Comparison of ENCODE assay signal across 19 cellular contexts in genomic region chr10:17220652-17221100, GRCh38. TPM values are rescaled to one million over a fixed set of nuclear protein-coding genes. Genes with fewer than 3 reads are reported as not detected.
DNase-seq lines count a peak whose midpoint lies in the region; ATAC-seq, FAIRE-seq and TF ChIP-seq lines count a peak whose summit lies in the region.
"Had no signal": no experiment of that assay in that cellular context is flagged by ENCODE, and none has a peak within 500 bp of the region (broad histone marks: within the 10 kb centered on the region; RNA-seq: fewer than 3 reads in every experiment).

No MANE protein-coding gene starts in this region.

- H3K9ac ChIP-seq in HepG2 (ENCODE audit: insufficient read depth, low read depth, low read length): no peak overlapping the region

- no peaks in the 10 kb centered on the region for H4K20me1 ChIP-seq in HepG2 (ENCODE audit: insufficient read depth, low read length)

- TF ChIP-seq EP300 in HepG2 (IDR thresholded peaks at IDR 0.05; ENCODE audit: low read depth in 2 of 2, low read length in 2 of 2): no peak
- no peak for TF ChIP-seq EP300 in HepG2 (CRISPR knock-in tag; IDR thresholded peaks at IDR 0.05; ENCODE audit: borderline replicate concordance)

- H3K9me3 ChIP-seq in HepG2 (ENCODE audit: low read length) (no peaks in the 10 kb centered on the region), right lobe of liver (no peaks in the 10 kb centered on the region), ascending aorta (no peaks in the 10 kb centered on the region)
- H3K9me3 ChIP-seq: prostate gland had no signal

- H3K4me1 ChIP-seq in HepG2 (ENCODE audit: insufficient read depth, low read length) (no peaks in the 10 kb centered on the region), right lobe of liver (no peaks in the 10 kb centered on the region), ascending aorta (peaks cover 6 to 26% of the 10 kb centered on the region in 2 donors)
- H3K4me1 ChIP-seq: prostate gland had no signal

- TF ChIP-seq CTCF in HepG2 (CRISPR knock-in tag; IDR thresholded peaks at IDR 0.05): no peak
- TF ChIP-seq CTCF in right lobe of liver (IDR thresholded peaks at IDR 0.05): no peak
- no peak for TF ChIP-seq CTCF in ascending aorta (IDR thresholded peaks at IDR 0.05)
- TF ChIP-seq CTCF in GM10266 (IDR thresholded peaks at IDR 0.05; ENCODE audit: control insufficient read depth, insufficient read depth, low read depth, missing control alignments): no peak
- TF ChIP-seq CTCF in GM20000 (IDR thresholded peaks at IDR 0.05; ENCODE audit: extremely low read depth, missing control alignments): no peak

- POLR2A ChIA-PET in HepG2 (lab: Yijun Ruan, JAX): no interaction called here

- no TSS peak for BruUV-seq in HepG2 (replicated peaks; lab: Mats Ljungman, UMichigan)

- no peak for FAIRE-seq in HepG2 (lab: Jason Lieb, UNC)

- no peak for TF ChIP-seq RAD21 in HepG2 (CRISPR knock-in tag; IDR thresholded peaks at IDR 0.05)

- intact Hi-C loops in HepG2 (cut with micrococcal nuclease; ENCODE audit: unreplicated experiment) (no loop called here), right lobe of liver (cut with DNase I) (no loop called here), ascending aorta (cut with DNase I) (no loop called here)

- ATAC-seq in HepG2: no peak
- ATAC-seq in right lobe of liver: no peak
- ATAC-seq in GM21423 (IDR thresholded peaks at IDR 0.05; ENCODE audit: unreplicated experiment): no peak
- ATAC-seq: activated T-cell treated with anti-CD3 and anti-CD28 coated beads, Interleukin-2, amount 50 U/mL, for 72 hours; naive thymus-derived CD8-positive, alpha-beta T cell had no signal

- H3K4me3 ChIP-seq in HepG2 (replicated peaks in 1 of 3; ENCODE audit: insufficient read depth in 1 of 3, low read depth in 2 of 3, low read length in 3 of 3) (no peak overlapping the region), right lobe of liver (no peak overlapping the region), ascending aorta (no peak overlapping the region)
- H3K4me3 ChIP-seq: lung, prostate gland had no signal

- 56% methylated on average over 1 of the region's 1 CpG for WGBS in HepG2 (ENCODE audit: low lambda C conversion rate)
- 86% methylated on average over 1 of the region's 1 CpG for WGBS in right lobe of liver (ENCODE audit: insufficient coverage, low coverage, low lambda C conversion rate, missing lambda C conversion rate)

- no peak overlapping the region for H3K4me2 ChIP-seq in HepG2 (ENCODE audit: low read depth, low read length)

- no peaks in the 10 kb centered on the region for H3K79me2 ChIP-seq in HepG2 (ENCODE audit: insufficient read depth, low read length)

- H3K27ac ChIP-seq in HepG2 (ENCODE audit: extremely low read length, insufficient read depth, low read length) (no peak overlapping the region), right lobe of liver (no peak overlapping the region), ascending aorta (peak overlapping the region; percentile 61 to 75)
- H3K27ac ChIP-seq: prostate gland, VCaP had no signal

- H3K27me3 ChIP-seq in HepG2 (ENCODE audit: control insufficient read depth in 1 of 2, insufficient read depth in 2 of 2, low read length in 2 of 2): no peaks in the 10 kb centered on the region
- no peaks in the 10 kb centered on the region for H3K27me3 ChIP-seq in right lobe of liver
- no peaks in the 10 kb centered on the region for H3K27me3 ChIP-seq in ascending aorta

- CTCF ChIA-PET in HepG2 (lab: Yijun Ruan, JAX; ENCODE audit: low intra/inter-chr PET ratio, low total read pairs): no interaction called here

- DNase-seq in HepG2 (ENCODE audit: low spot score): no peak
- no peak for DNase-seq in right lobe of liver
- no peak for DNase-seq in ascending aorta (ENCODE audit: low spot score in 2 of 2)
- peak; percentile 82 for DNase-seq in kidney glomerular epithelial cell (lab: John Stamatoyannopoulos, UW)
- DNase-seq in GM10266 (ENCODE audit: extremely low spot score): no peak
- no peak for DNase-seq in NCI-H187 (lab: John Stamatoyannopoulos, UW)
- no peak for DNase-seq in GM20000 (ENCODE audit: low spot score)
- DNase-seq: activated CD4-positive, alpha-beta memory T cell treated with anti-CD3 and anti-CD28 coated beads, Interleukin-2, amount 10 ng/mL, durations not matched to agents 7 days and 5 days; activated T-cell treated with anti-CD3 and anti-CD28 coated beads, Interleukin-2, amount 50 U/mL, for 72 hours; cerebellar nuclear complex; naive thymus-derived CD8-positive, alpha-beta T cell; NCI-H2081 treated with DMSO at 0.1 percent for 48 hours; NCI-H774; stimulated activated CD4-positive, alpha-beta T cell treated with anti-CD3 and anti-CD28 coated beads, Interleukin-12 subunit alpha, Interleukin-12 subunit beta, amount 100 ng/mL, for 4 hours; stimulated activated naive CD4-positive, alpha-beta T cell had no signal

- H2AFZ ChIP-seq in HepG2 (ENCODE audit: low read length): no peak overlapping the region

- H3K36me3 ChIP-seq in HepG2 (replicated peaks in 1 of 2; ENCODE audit: control insufficient read depth in 1 of 2, insufficient read depth in 2 of 2, low read length in 2 of 2) (no peaks in the 10 kb centered on the region), right lobe of liver (no peaks in the 10 kb centered on the region), ascending aorta (no peaks in the 10 kb centered on the region)
- H3K36me3 ChIP-seq: prostate gland had no signal

- in situ Hi-C loops in HepG2 (cut with HindIII; ENCODE audit: extremely low pct_ligation_motif_present, low pct_unique_long_range_greater_than_20kb): no loop called here

- TF ChIP-seq POLR2A in HepG2 (IDR thresholded peaks at IDR 0.05; ENCODE audit: insufficient read depth in 1 of 2, low read depth in 2 of 2, low read length in 2 of 2): no peak
- TF ChIP-seq POLR2A in right lobe of liver (IDR thresholded peaks at IDR 0.05): no peak

TF ChIP-seq in HepG2, 621 proteins besides CTCF, POLR2A, EP300 and RAD21 (continues in another document):
- TF ChIP-seq TAF1 (CRISPR knock-in tag; IDR thresholded peaks at IDR 0.05): no peak
- TF ChIP-seq SMAD1 (CRISPR knock-in tag; IDR thresholded peaks at IDR 0.05; ENCODE audit: borderline replicate concordance, low read depth): no peak
- no peak for TF ChIP-seq MXD4 (CRISPR knock-in tag; IDR thresholded peaks at IDR 0.05)
- no peak for TF ChIP-seq CBX1 (IDR thresholded peaks at IDR 0.05; ENCODE audit: low read depth)
- 0 out of 2 replicates have a peak, but pooled peaks have one; percentile 29 for TF ChIP-seq ATF7 (IDR thresholded peaks at IDR 0.05)
- no peak for TF ChIP-seq ATF7 (CRISPR knock-in tag; IDR thresholded peaks at IDR 0.05)
- TF ChIP-seq ARID2 (CRISPR knock-in tag; IDR thresholded peaks at IDR 0.05; ENCODE audit: borderline replicate concordance): no peak

RNA-seq across cellular contexts. Expression of gene VIM, which starts 7.4 kb away (rescaled TPM):
- not detected in 2 replicates for total RNA-seq in HepG2 (2016; rRNA removed; fragmentation: Illumina TruSeq; extraction: Trizol)
- total RNA-seq in HepG2 (2016; cell fraction: cytosol; rRNA removed; fragmentation: Illumina TruSeq; extraction: Trizol; ENCODE audit: low read depth): not detected in 2 replicates
- not detected in 2 replicates for total RNA-seq in HepG2 (2016; cell fraction: insoluble cytoplasmic fraction; rRNA removed; fragmentation: Illumina TruSeq; extraction: Trizol)
- not detected in 2 replicates for total RNA-seq in HepG2 (2016; cell fraction: membrane; rRNA removed; fragmentation: Illumina TruSeq; extraction: Trizol)
- not detected in 2 replicates for total RNA-seq in HepG2 (2016; cell fraction: nucleus; rRNA removed; fragmentation: Illumina TruSeq; extraction: Trizol)
- not detected in 2 replicates for polyA plus RNA-seq in HepG2 (2011; rRNA removed)
- polyA plus RNA-seq in HepG2 (2011; cell fraction: cytosol; rRNA removed): 0.04 and 0.12 TPM in 2 replicates
- 0.14 and 0.16 TPM in 2 replicates for polyA plus RNA-seq in HepG2 (2011; cell fraction: nucleus; rRNA removed)
- polyA plus RNA-seq in HepG2 (2012): not detected in 2 replicates
- polyA plus RNA-seq in HepG2 (2016; cell fraction: cytosol; fragmentation: Illumina TruSeq; extraction: Trizol; ENCODE audit: low read depth): not detected in 2 replicates
- polyA plus RNA-seq in HepG2 (2016; cell fraction: insoluble cytoplasmic fraction; fragmentation: Illumina TruSeq; extraction: Trizol; ENCODE audit: low read depth): not detected in 2 replicates
- not detected in 2 replicates for polyA plus RNA-seq in HepG2 (2016; cell fraction: membrane; fragmentation: Illumina TruSeq; extraction: Trizol; ENCODE audit: low read depth)
- not detected in 2 replicates for polyA plus RNA-seq in HepG2 (2016; cell fraction: nucleus; fragmentation: Illumina TruSeq; extraction: Trizol; ENCODE audit: insufficient read depth, low read depth)
- polyA minus RNA-seq in HepG2 (2011; rRNA and poly(A)+ RNA removed; ENCODE audit: low replicate concordance): 0.76 and 313 TPM in 2 replicates
- polyA minus RNA-seq in HepG2 (2011; cell fraction: cytosol; rRNA and poly(A)+ RNA removed): 3.5 and 6.8 TPM in 2 replicates
- 0.87 and 3.2 TPM in 2 replicates for polyA minus RNA-seq in HepG2 (2011; cell fraction: nucleus; rRNA and poly(A)+ RNA removed)
- total RNA-seq in right lobe of liver: 100 to 1,000 TPM in 3 of 6 experiments, 10 to 100 TPM in 3; 39.3 to 160 (median 97.4) TPM
- 6,230 TPM for total RNA-seq in ascending aorta

RNA-seq across cellular contexts. Expression of gene TRDMT1, which starts 19.2 kb away (rescaled TPM):
- total RNA-seq in HepG2 (2016; rRNA removed; fragmentation: Illumina TruSeq; extraction: Trizol) (3.0 and 6.1 TPM in 2 replicates), right lobe of liver (1 to 10 TPM in 5 of 6 experiments, under 1 TPM in 1; 0.79 to 2.9 (median 1.6) TPM), ascending aorta (5.7 TPM)
- 4.0 and 4.8 TPM in 2 replicates for total RNA-seq in HepG2 (2016; cell fraction: cytosol; rRNA removed; fragmentation: Illumina TruSeq; extraction: Trizol; ENCODE audit: low read depth)
- total RNA-seq in HepG2 (2016; cell fraction: insoluble cytoplasmic fraction; rRNA removed; fragmentation: Illumina TruSeq; extraction: Trizol): 2.6 and 3.6 TPM in 2 replicates
- 1.7 and 2.1 TPM in 2 replicates for total RNA-seq in HepG2 (2016; cell fraction: membrane; rRNA removed; fragmentation: Illumina TruSeq; extraction: Trizol)
- total RNA-seq in HepG2 (2016; cell fraction: nucleus; rRNA removed; fragmentation: Illumina TruSeq; extraction: Trizol): 3.6 and 5.3 TPM in 2 replicates
- polyA plus RNA-seq in HepG2 (2011; rRNA removed): 1.3 and 2.0 TPM in 2 replicates
- 0.54 and 6.3 TPM in 2 replicates for polyA plus RNA-seq in HepG2 (2011; cell fraction: cytosol; rRNA removed)
- 1.00 and 1.2 TPM in 2 replicates for polyA plus RNA-seq in HepG2 (2011; cell fraction: nucleus; rRNA removed)
- polyA plus RNA-seq in HepG2 (2012): 0.95 and 1.5 TPM in 2 replicates
- polyA plus RNA-seq in HepG2 (2016; cell fraction: cytosol; fragmentation: Illumina TruSeq; extraction: Trizol; ENCODE audit: low read depth): 0.96 and 1.3 TPM in 2 replicates
- polyA plus RNA-seq in HepG2 (2016; cell fraction: insoluble cytoplasmic fraction; fragmentation: Illumina TruSeq; extraction: Trizol; ENCODE audit: low read depth): 5.6 and 6.4 TPM in 2 replicates
- 0.78 and 1.4 TPM in 2 replicates for polyA plus RNA-seq in HepG2 (2016; cell fraction: membrane; fragmentation: Illumina TruSeq; extraction: Trizol; ENCODE audit: low read depth)
- 3.1 and 4.0 TPM in 2 replicates for polyA plus RNA-seq in HepG2 (2016; cell fraction: nucleus; fragmentation: Illumina TruSeq; extraction: Trizol; ENCODE audit: insufficient read depth, low read depth)
- polyA minus RNA-seq in HepG2 (2011; rRNA and poly(A)+ RNA removed; ENCODE audit: low replicate concordance): 1.6 and 2.9 TPM in 2 replicates
- 1.6 and 2.6 TPM in 2 replicates for polyA minus RNA-seq in HepG2 (2011; cell fraction: cytosol; rRNA and poly(A)+ RNA removed)
- 8.4 and 10.6 TPM in 2 replicates for polyA minus RNA-seq in HepG2 (2011; cell fraction: nucleus; rRNA and poly(A)+ RNA removed)

Comparison
In these comparisons a context has a peak if more than half of its experiments do, and no peak if none do; other contexts are left out.
1. RNA of gene VIM, which starts 7.4 kb away (total RNA-seq): 6,230 TPM in ascending aorta (single experiment) and 39.3 to 160 TPM in right lobe of liver; not detected in HepG2; every median in the first group is over 10 times any median in the second.
2. H3K27ac ChIP-seq: peak in ascending aorta (2 of 2); none in HepG2 (single experiment) and right lobe of liver (0 of 3).